ENCODE assay signal across 9 cellular contexts in genomic region chrX:135340827-135341226, GRCh38. TPM values are rescaled to one million over a fixed set of nuclear protein-coding genes. Genes with fewer than 3 reads are reported as not detected.
A peak's percentile ranks its signal among the peaks of the same experiment; 100 is the strongest.
DNase-seq lines count a peak whose midpoint lies in the region; ATAC-seq and TF ChIP-seq lines count a peak whose summit lies in the region.
"Had no signal": no experiment of that assay in that cellular context is flagged by ENCODE, and none has a peak within 500 bp of the region (broad histone marks: within the 10 kb centered on the region; RNA-seq: fewer than 3 reads in every experiment).

No MANE protein-coding gene starts in this region.

- no peaks in the 10 kb centered on the region for H4K20me1 ChIP-seq in fibroblast of lung (ENCODE audit: control insufficient read depth, extremely low read depth, insufficient read depth, low read length)

- peak overlapping the region; percentile 95 for H3K27ac ChIP-seq in SJCRH30
- H3K27ac ChIP-seq in fibroblast of lung (ENCODE audit: insufficient read depth, low read length) = no peak overlapping the region
- no peak overlapping the region for H3K27ac ChIP-seq in spleen

- peaks cover 25% of the 10 kb centered on the region for H3K27me3 Mint-ChIP-seq in activated T-cell treated with anti-CD3 and anti-CD28 coated beads, Interleukin-2, amount 50 U/mL, for 24 hours

- ATAC-seq in GM19324 (IDR thresholded peaks at IDR 0.05; ENCODE audit: low FRiP score, unreplicated experiment) (no peak), GM18520 (IDR thresholded peaks at IDR 0.05; ENCODE audit: unreplicated experiment) (no peak)

- H3K4me1 ChIP-seq in SJCRH30 (no peaks in the 10 kb centered on the region), fibroblast of lung (ENCODE audit: control insufficient read depth, extremely low read depth, insufficient read depth, low read length) (peaks cover 3% of the 10 kb centered on the region), spleen (peaks cover 11 to 70% (median 51%) of the 10 kb centered on the region in 6 donors)

- no peaks in the 10 kb centered on the region for H3K9me3 Mint-ChIP-seq in activated T-cell treated with anti-CD3 and anti-CD28 coated beads, Interleukin-2, amount 50 U/mL, for 24 hours

- peaks cover 3% of the 10 kb centered on the region; the same call in 1 of the 2 replicates for H3K36me3 ChIP-seq in SJCRH30
- no peaks in the 10 kb centered on the region for H3K36me3 ChIP-seq in fibroblast of lung (ENCODE audit: control insufficient read depth, insufficient read depth, low read length)
- H3K36me3 ChIP-seq in spleen = no peaks in the 10 kb centered on the region

- H3K9ac ChIP-seq in fibroblast of lung (ENCODE audit: insufficient read depth, low read length) = no peak overlapping the region

- TF ChIP-seq POLR2A in spleen (IDR thresholded peaks at IDR 0.05) = no peak

- no peak overlapping the region for H2AFZ ChIP-seq in fibroblast of lung (ENCODE audit: low read length)

- peaks cover 18% of the 10 kb centered on the region for H3K36me3 Mint-ChIP-seq in activated T-cell treated with anti-CD3 and anti-CD28 coated beads, Interleukin-2, amount 50 U/mL, for 24 hours (ENCODE audit: low read depth)

- 59 to 88% (median 81%) methylated on average over 2 of the region's 2 CpGs for WGBS in spleen, 5 donors

- H3K4me3 ChIP-seq in SJCRH30 (peak overlapping the region; percentile 82), fibroblast of lung (replicated peaks in 1 of 4; ENCODE audit: control extremely low read depth in 1 of 4, insufficient read depth in 1 of 4, low read depth in 3 of 4, low read length in 4 of 4) (peak overlapping the region; percentile 17 to 86 (median 72)), spleen (peak overlapping the region in 7 of 8 donors; percentile 12 to 77 (median 67))

- intact Hi-C loops in spleen (cut with DNase I; ENCODE audit: low total_unique reads) = no loop called here

- H3K79me2 ChIP-seq in fibroblast of lung (ENCODE audit: control insufficient read depth, insufficient read depth, low read length) = peaks cover 25% of the 10 kb centered on the region

- no peak overlapping the region for H3K27ac Mint-ChIP-seq in activated T-cell treated with anti-CD3 and anti-CD28 coated beads, Interleukin-2, amount 50 U/mL, for 24 hours

- H3K27me3 ChIP-seq in SJCRH30 (no peaks in the 10 kb centered on the region), fibroblast of lung (ENCODE audit: control insufficient read depth, insufficient read depth, low read length) (no peaks in the 10 kb centered on the region), spleen (replicated peaks in 1 of 7) (no peaks in the 10 kb centered on the region)

- H3K4me2 ChIP-seq in fibroblast of lung (ENCODE audit: extremely low read depth, insufficient read depth, low read length) = peak overlapping the region; percentile 87

- H3K9me3 ChIP-seq in SJCRH30 (replicated peaks) (no peaks in the 10 kb centered on the region), fibroblast of lung (ENCODE audit: control insufficient read depth, insufficient read depth, low read depth, low read length) (no peaks in the 10 kb centered on the region), spleen (no peaks in the 10 kb centered on the region)

- no peak for TF ChIP-seq CTCF in fibroblast of lung (conservative IDR thresholded peaks at IDR 0.05 in 1 of 2, IDR thresholded peaks at IDR 0.05 in 1 of 2; ENCODE audit: low read depth in 1 of 2, low read length in 2 of 2)
- TF ChIP-seq CTCF in spleen (IDR thresholded peaks at IDR 0.05 in 8 of 11, conservative IDR thresholded peaks at IDR 0.05 in 3 of 11) = no peak

- peak overlapping the region; percentile 86 for H3K4me3 Mint-ChIP-seq in activated T-cell treated with anti-CD3 and anti-CD28 coated beads, Interleukin-2, amount 50 U/mL, for 24 hours

- H3K4me1 Mint-ChIP-seq in activated T-cell treated with anti-CD3 and anti-CD28 coated beads, Interleukin-2, amount 50 U/mL, for 24 hours (ENCODE audit: low read depth) = peaks cover 64% of the 10 kb centered on the region

- DNase-seq in activated T-cell treated with anti-CD3 and anti-CD28 coated beads, Interleukin-2, amount 50 U/mL, for 24 hours = no peak
- no peak for DNase-seq in activated T-cell treated with anti-CD3 and anti-CD28 coated beads, Interleukin-2, amount 50 U/mL, for 48 hours
- DNase-seq in SJCRH30 (peak in 1 of 2 experiments; percentile 25), fibroblast of lung (ENCODE audit: low read depth in 2 of 2) (peak; percentile 47 to 79), spleen (no peak), islet precursor cell (no peak)
- DNase-seq: head of caudate nucleus had no signal

RNA-seq across cellular contexts. Expression of gene ZNF75D, which starts 3.1 kb away (rescaled TPM):
- total RNA-seq in SJCRH30 (2014; rRNA removed; shearing (Covaris generic)) = 9.6 and 11.0 TPM in 2 replicates
- total RNA-seq in fibroblast of lung (6.4 and 9.9 TPM in 2 replicates), spleen (10 to 100 TPM; 12.6 to 23.1 (median 17.6) TPM)
- polyA plus RNA-seq in fibroblast of lung (4.7 and 6.8 TPM in 2 replicates), spleen (10 to 100 TPM in 2 of 3 donors, 1 to 10 TPM in 1; 8.4 to 12.7 (median 12.4) TPM)
- polyA plus RNA-seq in fibroblast of lung (2012) = 2.8 and 4.2 TPM in 2 replicates
- 1.6 and 3.9 TPM in 2 replicates for polyA minus RNA-seq in fibroblast of lung (ENCODE audit: low replicate concordance)

RNA-seq across cellular contexts. Expression of gene ZNF449, which starts 3.8 kb away (rescaled TPM):
- total RNA-seq in SJCRH30 (2014; rRNA removed; shearing (Covaris generic)) = 5.5 and 7.4 TPM in 2 replicates
- total RNA-seq in fibroblast of lung (6.4 and 8.4 TPM in 2 replicates), spleen (10 to 100 TPM in 5 of 7 donors, 1 to 10 TPM in 2; 6.7 to 18.9 (median 10.6) TPM)
- polyA plus RNA-seq in fibroblast of lung (4.3 and 9.7 TPM in 2 replicates), spleen (1 to 10 TPM; 2.3 to 6.3 (median 4.2) TPM)
- polyA plus RNA-seq in fibroblast of lung (2012) = 2.3 and 5.4 TPM in 2 replicates
- 0.30 and 0.59 TPM in 2 replicates for polyA minus RNA-seq in fibroblast of lung (ENCODE audit: low replicate concordance)

RNA-seq across cellular contexts. Expression of gene ETDC, which starts 31.5 kb away (rescaled TPM):
- total RNA-seq in SJCRH30 (2014; rRNA removed; shearing (Covaris generic)) = not detected in 2 replicates
- total RNA-seq in fibroblast of lung (not detected in 2 replicates), spleen (not detected)
- polyA plus RNA-seq in fibroblast of lung (not detected in 2 replicates), spleen (not detected)
- not detected in 2 replicates for polyA plus RNA-seq in fibroblast of lung (2012)
- not detected in 2 replicates for polyA minus RNA-seq in fibroblast of lung (ENCODE audit: low replicate concordance)

Comparison
In these comparisons a context has a peak if more than half of its experiments do, and no peak if none do; other contexts are left out.
1. DNase-seq: peak in fibroblast of lung (2 of 2); none in activated T-cell treated with anti-CD3 and anti-CD28 coated beads, Interleukin-2, amount 50 U/mL, for 24 hours (single experiment), activated T-cell treated with anti-CD3 and anti-CD28 coated beads, Interleukin-2, amount 50 U/mL, for 48 hours (0 of 2), spleen (single experiment) and islet precursor cell (single experiment).
2. Peak in every context shown above with its lines, with median percentiles within 50 percentile points of each other: H3K4me3 ChIP-seq.